13 cellular contexts compared by ENCODE assay signal in genomic region chr6:166567107-166567506, GRCh38. TPM values are rescaled to one million over a fixed set of nuclear protein-coding genes. Genes with fewer than 3 reads are reported as not detected.
DNase-seq lines count a peak whose midpoint lies in the region; ATAC-seq and TF ChIP-seq lines count a peak whose summit lies in the region.
"Had no signal": no experiment of that assay in that cellular context is flagged by ENCODE, and none has a peak within 500 bp of the region (broad histone marks: within the 10 kb centered on the region; RNA-seq: fewer than 3 reads in every experiment).

No MANE protein-coding gene starts in this region.

- intact Hi-C loops in left cardiac atrium (cut with DNase I) = no loop called here
- intact Hi-C loops in Right ventricle myocardium inferior (cut with DNase I) = no loop called here

- in situ Hi-C loops in astrocyte of the spinal cord (cut with HindIII; ENCODE audit: low sequenced_read_pairs) = no loop called here

- TF ChIP-seq CTCF in astrocyte of the spinal cord (IDR thresholded peaks at IDR 0.05; ENCODE audit: low read depth, low read length) = no peak

- DNase-seq in left cardiac atrium (no peak), Right ventricle myocardium inferior (ENCODE audit: missing footprints) (no peak), astrocyte of the spinal cord (ENCODE audit: low read depth, low spot score) (peak; percentile 97), iris pigment epithelial cell (ENCODE audit: low read depth) (peak; percentile 99), SIG-M5 (lab: John Stamatoyannopoulos, UW) (no peak)
- DNase-seq in activated CD8-positive, alpha-beta memory T cell treated with anti-CD3 and anti-CD28 coated beads, Interleukin-2, amount 50 U/mL, for 4 hours = no peak
- DNase-seq: activated CD4-positive, alpha-beta memory T cell treated with anti-CD3 and anti-CD28 coated beads for 36 hours; activated naive CD8-positive, alpha-beta T cell treated with anti-CD3 and anti-CD28 coated beads, Interleukin-2, amount 50 U/mL, for 24 hours; naive thymus-derived CD4-positive, alpha-beta T cell; NCI-H2171 treated with DMSO at 0.1 percent for 48 hours had no signal

- H3K4me3 ChIP-seq in astrocyte of the spinal cord (ENCODE audit: low read depth, low read length) = no peak overlapping the region
- H3K4me3 ChIP-seq: A549 had no signal

- ATAC-seq in left cardiac atrium = peak; percentile 32 to 81
- ATAC-seq in Right ventricle myocardium inferior = no peak
- no peak for ATAC-seq in HG03457 (IDR thresholded peaks at IDR 0.05; ENCODE audit: unreplicated experiment)
- ATAC-seq in HG03280 (IDR thresholded peaks at IDR 0.05; ENCODE audit: unreplicated experiment) = no peak
- ATAC-seq: A549; activated naive CD8-positive, alpha-beta T cell treated with anti-CD3 and anti-CD28 coated beads, Interleukin-2, amount 50 U/mL, for 24 hours; naive thymus-derived CD4-positive, alpha-beta T cell had no signal

RNA-seq across cellular contexts. Expression of gene RAMACL, which starts 19.4 kb away (rescaled TPM):
- 1 to 10 TPM in 1 of 2 donors, under 1 TPM in 1; 0.71 to 1.6 TPM for total RNA-seq in left cardiac atrium
- total RNA-seq in Right ventricle myocardium inferior = 0.43 TPM

RNA-seq across cellular contexts. Expression of gene RPS6KA2, which starts 59.9 kb away (rescaled TPM):
- 10 to 100 TPM; 59.6 to 95.7 TPM for total RNA-seq in left cardiac atrium
- total RNA-seq in Right ventricle myocardium inferior = 55.5 TPM

Comparison
In these comparisons a context has a peak if more than half of its experiments do, and no peak if none do; other contexts are left out.
1. ATAC-seq: peak in left cardiac atrium (2 of 2); none in Right ventricle myocardium inferior (single experiment), HG03457 (single experiment) and HG03280 (single experiment).
2. DNase-seq: peak in astrocyte of the spinal cord (single experiment) and iris pigment epithelial cell (single experiment); none in left cardiac atrium (single experiment), Right ventricle myocardium inferior (single experiment), activated CD8-positive, alpha-beta memory T cell treated with anti-CD3 and anti-CD28 coated beads, Interleukin-2, amount 50 U/mL, for 4 hours (single experiment) and SIG-M5 (single experiment).